ENCODE assay signal across 20 cellular contexts in genomic region chr1:33087677-33088076, GRCh38. TPM values are rescaled to one million over a fixed set of nuclear protein-coding genes. Genes with fewer than 3 reads are reported as not detected.
DNase-seq lines count a peak whose midpoint lies in the region; ATAC-seq and TF ChIP-seq lines count a peak whose summit lies in the region.
"Had no signal": no experiment of that assay in that cellular context is flagged by ENCODE, and none has a peak within 500 bp of the region (broad histone marks: within the 10 kb centered on the region; RNA-seq: fewer than 3 reads in every experiment).

No MANE protein-coding gene starts in this region.

- H3K4me3 ChIP-seq in BLaER1, result no peak overlapping the region
- H3K4me3 ChIP-seq in CD4-positive, alpha-beta memory T cell (ENCODE audit: low read length in 2 of 2), result no peak overlapping the region
- H3K4me3 ChIP-seq in mesenchymal stem cell (ENCODE audit: insufficient read depth in 1 of 2, low read depth in 1 of 2, low read length in 2 of 2), result no peak overlapping the region
- no peak overlapping the region for H3K4me3 ChIP-seq in mesendoderm (ENCODE audit: low read length)
- H3K4me3 ChIP-seq: coronary artery, esophagus muscularis mucosa, left ventricle myocardium inferior, Peyer's patch, right lobe of liver, transverse colon had no signal

- no peak overlapping the region for H2BK15ac ChIP-seq in mesenchymal stem cell (ENCODE audit: low read depth, poor library complexity, severe bottlenecking)
- H2BK15ac ChIP-seq in mesendoderm (replicated peaks; ENCODE audit: low read depth), result no peak overlapping the region

- no peaks in the 10 kb centered on the region for H3K9me3 Mint-ChIP-seq in CD4-positive, alpha-beta memory T cell
- no peaks in the 10 kb centered on the region for H3K9me3 Mint-ChIP-seq in activated CD8-positive, alpha-beta T cell treated with anti-CD3 and anti-CD28 coated beads for 36 hours

- H3K36me3 Mint-ChIP-seq in CD4-positive, alpha-beta memory T cell, result peaks cover 0 to 2% of the 10 kb centered on the region in 2 donors
- no peaks in the 10 kb centered on the region for H3K36me3 Mint-ChIP-seq in activated CD8-positive, alpha-beta T cell treated with anti-CD3 and anti-CD28 coated beads for 36 hours (ENCODE audit: low read depth)

- H3K14ac ChIP-seq in mesenchymal stem cell (ENCODE audit: low read length in 2 of 2), result no peak overlapping the region

- no peak for DNase-seq in CD4-positive, alpha-beta memory T cell
- DNase-seq in activated CD8-positive, alpha-beta T cell treated with anti-CD3 and anti-CD28 coated beads for 36 hours, result no peak
- DNase-seq in mesenchymal stem cell (no peak), occipital lobe (lab: John Stamatoyannopoulos, UW) (no peak), mesendoderm (no peak), NCI-H2107 treated with DMSO at 0.1 percent for 48 hours (lab: John Stamatoyannopoulos, UW; ENCODE audit: unreplicated experiment) (no peak)
- DNase-seq: GOT3, left ventricle myocardium inferior, MM.1S, NCI-H1417 treated with DMSO at 0.1 percent for 48 hours, NCI-H2107, NCI-H510A treated with DMSO at 0.1 percent for 48 hours, Peyer's patch, SIG-M5, SW 1271, transverse colon had no signal

- H3K27ac ChIP-seq in BLaER1 (no peak overlapping the region), mesenchymal stem cell (ENCODE audit: low read length, poor library complexity, severe bottlenecking) (peak overlapping the region; percentile 83), mesendoderm (ENCODE audit: low read depth, low read length) (no peak overlapping the region)
- peak overlapping the region; percentile 21 for H3K27ac ChIP-seq in CD4-positive, alpha-beta memory T cell (ENCODE audit: low read depth, low read length)
- H3K27ac ChIP-seq: coronary artery, esophagus muscularis mucosa, left ventricle myocardium inferior, right lobe of liver, transverse colon had no signal

- no peak overlapping the region for H3K56ac ChIP-seq in mesendoderm (ENCODE audit: low read length)

- H3K23ac ChIP-seq in mesenchymal stem cell (ENCODE audit: low read length in 2 of 2) (no peak overlapping the region), mesendoderm (ENCODE audit: low read length) (no peak overlapping the region)

- intact Hi-C loops in CD4-positive, alpha-beta memory T cell (cut with micrococcal nuclease), result loop anchor here (5.0 kb wide), 1 partner anchor 375 kb away; no protein-coding TSS in a partner anchor
- intact Hi-C loops in activated CD8-positive, alpha-beta T cell treated with anti-CD3 and anti-CD28 coated beads for 36 hours (cut with micrococcal nuclease), result loop anchor here (10.0 kb wide), 1 partner anchor 153 kb away; no protein-coding TSS in a partner anchor

- H2BK12ac ChIP-seq in mesenchymal stem cell (ENCODE audit: low read length in 2 of 2), result no peak overlapping the region

- no peaks in the 10 kb centered on the region for H3K27me3 Mint-ChIP-seq in CD4-positive, alpha-beta memory T cell
- no peaks in the 10 kb centered on the region for H3K27me3 Mint-ChIP-seq in activated CD8-positive, alpha-beta T cell treated with anti-CD3 and anti-CD28 coated beads for 36 hours

- no peak overlapping the region for H4K5ac ChIP-seq in mesendoderm (ENCODE audit: low read length)

- ATAC-seq in activated CD8-positive, alpha-beta T cell treated with anti-CD3 and anti-CD28 coated beads for 36 hours, result no peak
- ATAC-seq: right lobe of liver had no signal

- POLR2A ChIA-PET in CD4-positive, alpha-beta memory T cell (lab: Charles Lee; ENCODE audit: partially characterized antibody), result interaction anchor here (0.6 to 2.7 kb wide), 4 partner anchors 11 to 512 kb away, joined by 3 to 19 read pairs (median 9); partner anchors contain the start of gene RNF19B
- POLR2A ChIA-PET in activated CD8-positive, alpha-beta T cell treated with anti-CD3 and anti-CD28 coated beads for 36 hours (lab: Charles Lee), result interaction anchor here (0.7 to 2.5 kb wide), 4 partner anchors 9 to 837 kb away, joined by 3 to 11 read pairs (median 4); partner anchors contain the start of gene LCK

- H3K4me1 ChIP-seq in BLaER1, result peaks cover 27% of the 10 kb centered on the region
- peaks cover 25% of the 10 kb centered on the region for H3K4me1 ChIP-seq in CD4-positive, alpha-beta memory T cell (ENCODE audit: insufficient read depth, low read length)
- peaks cover 27% of the 10 kb centered on the region for H3K4me1 ChIP-seq in mesenchymal stem cell (ENCODE audit: control insufficient read depth, insufficient read depth, low read depth, low read length)
- H3K4me1 ChIP-seq in mesendoderm (ENCODE audit: control insufficient read depth, low read depth, low read length), result no peaks in the 10 kb centered on the region
- H3K4me1 ChIP-seq: left ventricle myocardium inferior had no signal

- CTCF ChIA-PET in CD4-positive, alpha-beta memory T cell (lab: Charles Lee; ENCODE audit: partially characterized antibody), result interaction anchor here (0.8 to 2.2 kb wide), 2 partner anchors 9 to 40 kb away, joined by 3 to 9 read pairs; no protein-coding TSS in a partner anchor
- CTCF ChIA-PET in activated CD8-positive, alpha-beta T cell treated with anti-CD3 and anti-CD28 coated beads for 36 hours (lab: Charles Lee), result interaction anchor here (1.0 to 6.9 kb wide), 10 partner anchors 7 to 376 kb away, joined by 3 to 59 read pairs (median 8); no protein-coding TSS in a partner anchor

- H3K4me2 ChIP-seq in BLaER1 (peak overlapping the region; percentile 52), mesenchymal stem cell (ENCODE audit: low read length, poor library complexity, severe bottlenecking) (no peak overlapping the region), mesendoderm (ENCODE audit: low read length) (no peak overlapping the region)

- 81% methylated on average over 5 of the region's 6 CpGs for WGBS in mesenchymal stem cell
- no CpG with 5 or more reads among the region's 6 CpGs for WGBS in mesendoderm (ENCODE audit: extremely low coverage, insufficient coverage, low lambda C conversion rate)

- H3K4me3 Mint-ChIP-seq in CD4-positive, alpha-beta memory T cell, result peak overlapping the region in 3 of 8 donors; percentile 2 to 48 (median 36)
- no peak overlapping the region for H3K4me3 Mint-ChIP-seq in activated CD8-positive, alpha-beta T cell treated with anti-CD3 and anti-CD28 coated beads for 36 hours

- no peaks in the 10 kb centered on the region for H3K79me2 ChIP-seq in mesendoderm (ENCODE audit: control insufficient read depth, insufficient read depth, low read length)

- H4K91ac ChIP-seq in mesenchymal stem cell (ENCODE audit: low read length), result no peak overlapping the region

- H3K79me1 ChIP-seq in mesenchymal stem cell (replicated peaks; ENCODE audit: low read length, poor library complexity, severe bottlenecking) (peaks cover 26% of the 10 kb centered on the region), mesendoderm (ENCODE audit: low read length) (no peaks in the 10 kb centered on the region)

- no peak overlapping the region for H3K4ac ChIP-seq in mesenchymal stem cell (ENCODE audit: low read depth in 1 of 2, low read length in 2 of 2)
- H3K4ac ChIP-seq in mesendoderm (ENCODE audit: low read depth, low read length), result no peak overlapping the region

- no peak overlapping the region for H4K8ac ChIP-seq in mesenchymal stem cell (ENCODE audit: low read length)
- H4K8ac ChIP-seq in mesendoderm (ENCODE audit: low read depth, low read length), result no peak overlapping the region

- H2AK5ac ChIP-seq in mesenchymal stem cell (ENCODE audit: low read length, severe bottlenecking), result peak overlapping the region; percentile 42
- no peak overlapping the region for H2AK5ac ChIP-seq in mesendoderm (ENCODE audit: low read length)

- H4K20me1 ChIP-seq in BLaER1, result no peaks in the 10 kb centered on the region

- no peak for TF ChIP-seq CTCF in activated CD8-positive, alpha-beta T cell treated with anti-CD3 and anti-CD28 coated beads for 36 hours (IDR thresholded peaks at IDR 0.05)

- H2AFZ ChIP-seq in mesenchymal stem cell (ENCODE audit: low read depth, low read length), result no peak overlapping the region

- H3K36me3 ChIP-seq in BLaER1, result no peaks in the 10 kb centered on the region
- no peaks in the 10 kb centered on the region for H3K36me3 ChIP-seq in CD4-positive, alpha-beta memory T cell (ENCODE audit: insufficient read depth, low read length)
- H3K36me3 ChIP-seq in mesenchymal stem cell (ENCODE audit: control insufficient read depth in 1 of 2, insufficient read depth in 2 of 2, low read depth in 1 of 2, low read length in 2 of 2), result peaks cover 16 to 17% of the 10 kb centered on the region in 2 experiments
- H3K36me3 ChIP-seq in mesendoderm (ENCODE audit: control insufficient read depth, insufficient read depth, low read length), result no peaks in the 10 kb centered on the region
- H3K36me3 ChIP-seq: esophagus muscularis mucosa, left ventricle myocardium inferior, Peyer's patch, right lobe of liver, transverse colon had no signal

- H3K9me3 ChIP-seq in BLaER1 (no peaks in the 10 kb centered on the region), mesenchymal stem cell (ENCODE audit: control insufficient read depth, low read length) (no peaks in the 10 kb centered on the region)
- H3K9me3 ChIP-seq in CD4-positive, alpha-beta memory T cell (ENCODE audit: control insufficient read depth in 1 of 2, low read length in 2 of 2), result no peaks in the 10 kb centered on the region
- H3K9me3 ChIP-seq: esophagus muscularis mucosa, left ventricle myocardium inferior, Peyer's patch, right lobe of liver, transverse colon had no signal

- H3K27ac Mint-ChIP-seq in CD4-positive, alpha-beta memory T cell, result peak overlapping the region; percentile 34 to 93 (median 74)
- H3K27ac Mint-ChIP-seq in activated CD8-positive, alpha-beta T cell treated with anti-CD3 and anti-CD28 coated beads for 36 hours, result peak overlapping the region; percentile 82

- H3K27me3 ChIP-seq in BLaER1, result peaks cover 2% of the 10 kb centered on the region; the same call in 1 of the 2 replicates
- H3K27me3 ChIP-seq in CD4-positive, alpha-beta memory T cell (ENCODE audit: insufficient read depth, low read length), result no peaks in the 10 kb centered on the region
- no peaks in the 10 kb centered on the region for H3K27me3 ChIP-seq in mesenchymal stem cell (ENCODE audit: control insufficient read depth in 1 of 2, insufficient read depth in 1 of 2, low read length in 2 of 2)
- peaks cover 4% of the 10 kb centered on the region for H3K27me3 ChIP-seq in mesendoderm (ENCODE audit: insufficient read depth, low read length, poor library complexity)
- H3K27me3 ChIP-seq: esophagus muscularis mucosa, Peyer's patch, right lobe of liver, transverse colon had no signal

- H3K9ac ChIP-seq in BLaER1, result peak overlapping the region; percentile 2; the same call in 1 of the 2 replicates
- no peak overlapping the region for H3K9ac ChIP-seq in mesenchymal stem cell (ENCODE audit: low read length)
- no peak overlapping the region for H3K9ac ChIP-seq in mesendoderm (ENCODE audit: low read length)

- peaks cover 14 to 45% (median 31%) of the 10 kb centered on the region in 4 donors for H3K4me1 Mint-ChIP-seq in CD4-positive, alpha-beta memory T cell
- H3K4me1 Mint-ChIP-seq in activated CD8-positive, alpha-beta T cell treated with anti-CD3 and anti-CD28 coated beads for 36 hours (ENCODE audit: low read depth), result peaks cover 19% of the 10 kb centered on the region

- H3K18ac ChIP-seq in mesenchymal stem cell (ENCODE audit: low read depth in 1 of 2, low read length in 2 of 2) (no peak overlapping the region), mesendoderm (ENCODE audit: low read length) (no peak overlapping the region)

- H2BK5ac ChIP-seq in mesenchymal stem cell (ENCODE audit: low read depth, low read length, poor library complexity, severe bottlenecking) (no peak overlapping the region), mesendoderm (ENCODE audit: low read length) (no peak overlapping the region)

- H2BK120ac ChIP-seq in mesenchymal stem cell (ENCODE audit: low read depth, low read length), result no peak overlapping the region
- no peak overlapping the region for H2BK120ac ChIP-seq in mesendoderm (ENCODE audit: low read depth, low read length)

RNA-seq across cellular contexts. Expression of gene AZIN2, which starts 6.7 kb away (rescaled TPM):
- 1 to 10 TPM; 6.9 to 8.0 TPM for total RNA-seq in CD4-positive, alpha-beta memory T cell
- 1 to 10 TPM; 5.4 to 6.7 TPM for polyA plus RNA-seq in CD4-positive, alpha-beta memory T cell
- total RNA-seq in activated CD8-positive, alpha-beta T cell treated with anti-CD3 and anti-CD28 coated beads for 36 hours, result 1 to 10 TPM; 2.5 TPM
- 4.2 TPM for polyA plus RNA-seq in mesenchymal stem cell (2013, experiment 1 of 2)
- polyA plus RNA-seq in mesenchymal stem cell (2013, experiment 2 of 2), result 3.2 TPM
- 25.4 TPM for total RNA-seq in occipital lobe
- polyA plus RNA-seq in mesendoderm (2013, experiment 1 of 2), result 0.15 TPM
- 0.36 TPM for polyA plus RNA-seq in mesendoderm (2013, experiment 2 of 2)

RNA-seq across cellular contexts. Expression of gene AK2, which starts 51.0 kb away (rescaled TPM):
- total RNA-seq in CD4-positive, alpha-beta memory T cell, result 10 to 100 TPM; 88.5 to 94.5 TPM
- polyA plus RNA-seq in CD4-positive, alpha-beta memory T cell, result 100 to 1,000 TPM; 109 to 148 TPM
- total RNA-seq in activated CD8-positive, alpha-beta T cell treated with anti-CD3 and anti-CD28 coated beads for 36 hours, result 100 to 1,000 TPM; 404 TPM
- polyA plus RNA-seq in mesenchymal stem cell (2013, experiment 1 of 2), result 81.3 TPM
- 82.4 TPM for polyA plus RNA-seq in mesenchymal stem cell (2013, experiment 2 of 2)
- 46.9 TPM for total RNA-seq in occipital lobe
- polyA plus RNA-seq in mesendoderm (2013, experiment 1 of 2), result 101 TPM
- 105 TPM for polyA plus RNA-seq in mesendoderm (2013, experiment 2 of 2)

Comparison
In these comparisons a context has a peak if more than half of its experiments do, and no peak if none do; other contexts are left out.
1. H3K27ac ChIP-seq: peak in CD4-positive, alpha-beta memory T cell (single experiment) and mesenchymal stem cell (single experiment); none in BLaER1 (single experiment) and mesendoderm (single experiment).